In the genomic region with DNA sequence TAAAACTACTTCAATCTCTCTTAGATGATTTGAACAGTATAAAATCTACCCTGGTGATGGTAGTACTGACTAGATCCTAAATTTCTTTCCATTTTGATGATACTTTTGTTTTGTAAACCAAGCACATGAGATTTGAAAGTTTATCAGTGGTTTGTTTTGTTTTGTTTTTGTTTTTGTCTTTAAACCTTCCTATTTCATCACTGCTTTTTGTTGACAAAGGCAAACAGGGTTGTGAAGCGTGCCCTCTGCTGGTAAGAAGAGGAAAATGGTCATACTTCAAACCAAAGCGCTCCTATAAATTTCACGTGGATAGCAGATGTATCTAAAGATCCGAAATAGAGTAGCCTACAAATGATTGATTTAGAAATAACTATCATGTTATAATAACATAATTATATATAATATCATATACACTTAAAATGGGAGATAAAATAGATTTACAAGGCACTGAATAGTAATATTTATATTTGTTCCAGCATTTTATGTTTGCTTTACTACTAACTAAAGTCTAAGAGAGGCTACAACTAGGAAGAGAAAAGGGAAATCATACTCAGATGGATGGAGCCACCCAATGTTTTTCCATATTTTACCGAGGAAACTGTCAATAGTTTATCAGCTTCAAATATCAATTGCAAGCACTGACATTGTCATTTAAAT, we compare ENCODE assay signal across 8 cellular contexts.
DNase-seq lines count a peak whose midpoint lies in the region; ATAC-seq and TF ChIP-seq lines count a peak whose summit lies in the region.

No MANE protein-coding gene starts in this region.

- CTCF ChIA-PET in mammary epithelial cell (lab: Charles Lee; ENCODE audit: low non-redundant PET) = no interaction called here

- H3K27ac ChIP-seq in mammary epithelial cell (ENCODE audit: insufficient read depth, low read depth, low read length) (no peak overlapping the region), ovary (no peak overlapping the region)

- dilution Hi-C loops in mammary epithelial cell (cut with HindIII; ENCODE audit: low sequenced_read_pairs) = no loop called here

- no peak overlapping the region for H3K4me2 ChIP-seq in mammary epithelial cell (ENCODE audit: insufficient read depth, low read depth, low read length)

- TF ChIP-seq CTCF in HFF-Myc (IDR thresholded peaks at IDR 0.05; ENCODE audit: low read depth, low read length, missing control alignments) = peak; percentile 71
- TF ChIP-seq CTCF in mammary epithelial cell (conservative IDR thresholded peaks at IDR 0.05 in 1 of 2, IDR thresholded peaks at IDR 0.05 in 1 of 2; ENCODE audit: extremely low read depth in 1 of 2, insufficient read depth in 1 of 2, low read depth in 1 of 2, low read length in 2 of 2) = peak; percentile 74 to 76
- TF ChIP-seq CTCF in ovary (IDR thresholded peaks at IDR 0.05) = no peak

- no peaks in the 10 kb centered on the region for H3K36me3 ChIP-seq in mammary epithelial cell (ENCODE audit: insufficient read depth, low read length)
- H3K36me3 ChIP-seq in ovary = no peaks in the 10 kb centered on the region

- no peaks in the 10 kb centered on the region for H3K79me2 ChIP-seq in mammary epithelial cell (ENCODE audit: insufficient read depth, low read length)

- WGBS in mammary epithelial cell (ENCODE audit: low coverage, missing lambda C conversion rate) = 20% methylated on average over 5 of the region's 5 CpGs
- WGBS in ovary, 3 donors = 45 to 65% (median 61%) methylated on average over 5 of the region's 5 CpGs

- BruUV-seq in mammary epithelial cell (replicated peaks; lab: Mats Ljungman, UMichigan) = no TSS peak

- H3K4me1 ChIP-seq in mammary epithelial cell (ENCODE audit: insufficient read depth, low read length) = no peaks in the 10 kb centered on the region
- no peaks in the 10 kb centered on the region for H3K4me1 ChIP-seq in ovary (ENCODE audit: insufficient read depth)

- in situ Hi-C loops in ACHN (cut with HindIII; ENCODE audit: low pct_ligation_motif_present, low pct_unique_long_range_greater_than_20kb, low sequenced_read_pairs) (no loop called here), mammary epithelial cell (cut with MboI; ENCODE audit: low sequenced_read_pairs in 2 of 2) (loop anchor here in 1 of 2 donors (25.0 kb wide), 1 partner anchor 1319 kb away; no protein-coding TSS in a partner anchor)

- ATAC-seq in sciatic nerve = no peak

- H3K4me3 ChIP-seq in HFF-Myc (replicated peaks; ENCODE audit: low read depth, low read length) (no peak overlapping the region), mammary epithelial cell (replicated peaks in 1 of 3; ENCODE audit: insufficient read depth in 1 of 3, low read depth in 2 of 3, low read length in 3 of 3) (no peak overlapping the region), ovary (no peak overlapping the region)

- TF ChIP-seq POLR2A in ovary (IDR thresholded peaks at IDR 0.05) = no peak

- H3K9ac ChIP-seq in mammary epithelial cell (ENCODE audit: insufficient read depth, low read length) = no peak overlapping the region

- no peak overlapping the region for H2AFZ ChIP-seq in mammary epithelial cell (ENCODE audit: low read depth, low read length)

- no peak for TF ChIP-seq EP300 in ovary (IDR thresholded peaks at IDR 0.05)

- intact Hi-C loops in mammary epithelial cell (cut with micrococcal nuclease) (loop anchor here (1.0 to 5.0 kb wide), 3 partner anchors 116 to 354 kb away; a partner anchor contains a TSS), ovary (cut with DNase I) (no loop called here), sciatic nerve (cut with DNase I) (no loop called here)

- DNase-seq in ACHN (peak; percentile 61), EL (peak; percentile 29), HFF-Myc (ENCODE audit: extremely low read depth, low read depth) (peak; percentile 22), NCI-H226 (peak; percentile 2), mammary epithelial cell (peak; percentile 11), lung microvascular endothelial cell (ENCODE audit: low read depth in 2 of 2) (peak; percentile 43 to 52), ovary (no peak), sciatic nerve (ENCODE audit: low spot score) (no peak)

- no peaks in the 10 kb centered on the region for H4K20me1 ChIP-seq in mammary epithelial cell (ENCODE audit: insufficient read depth, low read length)

- no peaks in the 10 kb centered on the region for H3K9me3 ChIP-seq in mammary epithelial cell (replicated peaks; ENCODE audit: insufficient read depth, low read length)
- H3K9me3 ChIP-seq in ovary = no peaks in the 10 kb centered on the region

- H3K27me3 ChIP-seq in mammary epithelial cell (ENCODE audit: insufficient read depth, low read length) (no peaks in the 10 kb centered on the region), ovary (no peaks in the 10 kb centered on the region)

Comparison
In these comparisons a context has a peak if more than half of its experiments do, and no peak if none do; other contexts are left out.
1. DNase-seq: peak in ACHN (single experiment), EL (single experiment), HFF-Myc (single experiment), NCI-H226 (single experiment), mammary epithelial cell (single experiment) and lung microvascular endothelial cell (2 of 2); none in ovary (0 of 5) and sciatic nerve (single experiment).
2. CTCF ChIP-seq: peak in HFF-Myc (single experiment) and mammary epithelial cell (2 of 2); none in ovary (0 of 3).